9 cellular contexts compared by ENCODE assay signal in the genomic region with DNA sequence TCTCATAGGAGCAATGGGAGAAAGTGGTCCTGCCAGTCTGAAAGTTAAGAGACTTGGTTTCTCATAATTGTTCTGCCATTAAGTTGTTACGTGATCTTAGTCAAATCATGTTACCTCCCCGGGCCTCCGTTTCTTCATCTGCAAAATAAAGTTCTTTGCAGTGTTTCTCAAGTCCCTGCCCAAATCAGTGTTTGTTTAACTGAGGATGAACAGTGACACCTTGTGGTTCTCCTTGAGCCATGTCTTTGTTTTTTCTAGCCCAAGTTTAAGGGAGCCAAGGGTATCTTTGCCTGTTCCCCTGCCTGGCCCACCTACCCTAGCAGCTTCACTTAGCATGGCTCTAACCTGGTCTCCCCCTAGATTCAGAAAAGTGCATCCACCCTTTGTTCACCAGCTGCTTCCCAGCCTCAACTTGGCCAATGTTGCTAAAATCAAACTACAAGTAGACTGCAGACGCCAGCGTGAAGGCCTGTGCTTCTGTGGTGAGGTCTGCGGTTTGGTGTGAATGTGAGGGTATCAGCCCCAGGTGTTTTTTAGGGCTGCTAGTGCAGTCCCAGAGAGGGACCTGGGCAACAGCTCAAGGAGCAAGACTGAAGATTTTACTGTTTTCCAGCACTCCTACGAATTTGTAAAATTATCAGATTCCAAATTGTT. TPM values are rescaled to one million over a fixed set of nuclear protein-coding genes. Genes with fewer than 3 reads are reported as not detected.
A peak's percentile ranks its signal among the peaks of the same experiment; 100 is the strongest.
DNase-seq lines count a peak whose midpoint lies in the region; ATAC-seq and TF ChIP-seq lines count a peak whose summit lies in the region.
"Had no signal": no experiment of that assay in that cellular context is flagged by ENCODE, and none has a peak within 500 bp of the region (broad histone marks: within the 10 kb centered on the region; RNA-seq: fewer than 3 reads in every experiment).

No MANE protein-coding gene starts in this region.

- no peaks in the 10 kb centered on the region for H3K4me1 Mint-ChIP-seq in stimulated activated effector memory CD8-positive, alpha-beta T cell treated with anti-CD3 and anti-CD28 coated beads, Interleukin-12 subunit alpha, Interleukin-12 subunit beta, amount 100 ng/mL, for 72 hours
- H3K4me1 Mint-ChIP-seq: IgD-negative memory B cell had no signal

- no peaks in the 10 kb centered on the region for H3K4me1 ChIP-seq in BE2C

- H3K4me3 ChIP-seq in BE2C (ENCODE audit: low read depth, low read length): no peak overlapping the region
- H3K4me3 ChIP-seq in astrocyte of the cerebellum (ENCODE audit: low read depth, low read length): no peak overlapping the region

- in situ Hi-C loops in astrocyte of the cerebellum (cut with HindIII; ENCODE audit: low sequenced_read_pairs): loop anchor here (5.0 kb wide), 1 partner anchor 47 kb away; no protein-coding TSS in a partner anchor

- H3K27me3 ChIP-seq in BE2C: no peaks in the 10 kb centered on the region

- H3K4me3 Mint-ChIP-seq in stimulated activated effector memory CD8-positive, alpha-beta T cell treated with anti-CD3 and anti-CD28 coated beads, Interleukin-12 subunit alpha, Interleukin-12 subunit beta, amount 100 ng/mL, for 72 hours: no peak overlapping the region
- H3K4me3 Mint-ChIP-seq: IgD-negative memory B cell had no signal

- no peaks in the 10 kb centered on the region for H3K9me3 Mint-ChIP-seq in stimulated activated effector memory CD8-positive, alpha-beta T cell treated with anti-CD3 and anti-CD28 coated beads, Interleukin-12 subunit alpha, Interleukin-12 subunit beta, amount 100 ng/mL, for 72 hours
- H3K9me3 Mint-ChIP-seq: IgD-negative memory B cell had no signal

- no peaks in the 10 kb centered on the region for H3K36me3 Mint-ChIP-seq in stimulated activated effector memory CD8-positive, alpha-beta T cell treated with anti-CD3 and anti-CD28 coated beads, Interleukin-12 subunit alpha, Interleukin-12 subunit beta, amount 100 ng/mL, for 72 hours
- H3K36me3 Mint-ChIP-seq: IgD-negative memory B cell had no signal

- DNase-seq in BE2C: no peak
- peak; percentile 12 for DNase-seq in NCI-H2029 (lab: John Stamatoyannopoulos, UW)
- peak; percentile 75 for DNase-seq in astrocyte of the cerebellum (ENCODE audit: low read depth)
- DNase-seq in iPS DF 4.7 (ENCODE audit: extremely low read depth, low spot score): peak; percentile 71
- DNase-seq in stimulated activated effector memory CD8-positive, alpha-beta T cell treated with anti-CD3 and anti-CD28 coated beads, Interleukin-12 subunit alpha, Interleukin-12 subunit beta, amount 100 ng/mL, for 72 hours (ENCODE audit: low spot score in 2 of 2): no peak

- no peak overlapping the region for H3K27ac Mint-ChIP-seq in stimulated activated effector memory CD8-positive, alpha-beta T cell treated with anti-CD3 and anti-CD28 coated beads, Interleukin-12 subunit alpha, Interleukin-12 subunit beta, amount 100 ng/mL, for 72 hours
- H3K27ac Mint-ChIP-seq: IgD-negative memory B cell had no signal

- peak; percentile 62 for ATAC-seq in GM19035 (IDR thresholded peaks at IDR 0.05; ENCODE audit: unreplicated experiment)
- peak; percentile 44 for ATAC-seq in stimulated activated effector memory CD8-positive, alpha-beta T cell treated with anti-CD3 and anti-CD28 coated beads, Interleukin-12 subunit alpha, Interleukin-12 subunit beta, amount 100 ng/mL, for 72 hours
- ATAC-seq in HG02678 (IDR thresholded peaks at IDR 0.05; ENCODE audit: unreplicated experiment): no peak
- ATAC-seq in GM21717 (IDR thresholded peaks at IDR 0.05; ENCODE audit: unreplicated experiment): no peak

- H3K9me3 ChIP-seq in BE2C: no peaks in the 10 kb centered on the region

- TF ChIP-seq CTCF in BE2C (IDR thresholded peaks at IDR 0.05; ENCODE audit: low read depth, low read length) (peak; percentile 71), astrocyte of the cerebellum (IDR thresholded peaks at IDR 0.05; ENCODE audit: low read depth, low read length, missing control alignments) (peak; percentile 71)

- no peaks in the 10 kb centered on the region for H3K36me3 ChIP-seq in BE2C

RNA-seq across cellular contexts. Expression of a gene that starts 35.5 kb away (rescaled TPM):
- 0.25 TPM for polyA plus RNA-seq in BE2C (2012; ENCODE audit: insufficient read depth, insufficient read length, low read depth)
- polyA plus RNA-seq: IgD-negative memory B cell had no signal

Comparison
In these comparisons a context has a peak if more than half of its experiments do, and no peak if none do; other contexts are left out.
1. DNase-seq: peak in NCI-H2029 (single experiment), astrocyte of the cerebellum (single experiment) and iPS DF 4.7 (single experiment); none in BE2C (single experiment) and stimulated activated effector memory CD8-positive, alpha-beta T cell treated with anti-CD3 and anti-CD28 coated beads, Interleukin-12 subunit alpha, Interleukin-12 subunit beta, amount 100 ng/mL, for 72 hours (0 of 2).
2. ATAC-seq: peak in GM19035 (single experiment) and stimulated activated effector memory CD8-positive, alpha-beta T cell treated with anti-CD3 and anti-CD28 coated beads, Interleukin-12 subunit alpha, Interleukin-12 subunit beta, amount 100 ng/mL, for 72 hours (single experiment); none in HG02678 (single experiment) and GM21717 (single experiment).